Comparison of ENCODE assay signal across 21 cellular contexts in the genomic region with DNA sequence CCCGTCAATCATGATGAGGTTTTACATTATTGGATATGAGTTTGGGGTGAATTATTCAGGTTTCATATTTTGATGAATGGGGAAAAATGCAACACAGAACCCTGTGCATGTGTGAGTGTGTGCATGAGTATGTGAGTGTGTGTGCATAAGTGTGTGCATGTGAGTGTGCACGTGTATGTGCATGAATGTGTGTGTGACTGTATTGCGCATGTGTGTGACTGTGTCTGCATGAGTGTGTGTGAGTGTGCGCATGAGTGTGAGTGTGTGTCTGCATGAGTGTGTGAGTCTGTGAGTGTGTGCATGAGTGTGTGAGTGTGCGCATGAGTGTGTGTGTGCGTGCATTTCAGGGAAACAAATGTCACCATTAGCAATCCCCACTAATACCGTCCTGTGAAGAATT. TPM values are rescaled to one million over a fixed set of nuclear protein-coding genes. Genes with fewer than 3 reads are reported as not detected.
A peak's percentile ranks its signal among the peaks of the same experiment; 100 is the strongest.
DNase-seq lines count a peak whose midpoint lies in the region; ATAC-seq, FAIRE-seq and TF ChIP-seq lines count a peak whose summit lies in the region.
"Had no signal": no experiment of that assay in that cellular context is flagged by ENCODE, and none has a peak within 500 bp of the region (broad histone marks: within the 10 kb centered on the region; RNA-seq: fewer than 3 reads in every experiment).

No MANE protein-coding gene starts in this region.

- no peaks in the 10 kb centered on the region for H4K20me1 ChIP-seq in GM12878 (ENCODE audit: control insufficient read depth, insufficient read depth)

- TF ChIP-seq CTCF in GM12878 (IDR thresholded peaks at IDR 0.05 in 2 of 3, conservative IDR thresholded peaks at IDR 0.05 in 1 of 3; ENCODE audit: control insufficient read depth in 2 of 3, extremely low read depth in 1 of 3, insufficient read depth in 1 of 3, low read depth in 3 of 3, low read length in 3 of 3), result no peak
- TF ChIP-seq CTCF in spleen (IDR thresholded peaks at IDR 0.05 in 8 of 11, conservative IDR thresholded peaks at IDR 0.05 in 3 of 11), result no peak

- no peak overlapping the region for H2BK12ac ChIP-seq in neuronal stem cell (ENCODE audit: low read length)

- no peak overlapping the region for H2BK15ac ChIP-seq in neuronal stem cell (ENCODE audit: low read length)

- H3K27me3 ChIP-seq in GM12878 (replicated peaks in 1 of 2; ENCODE audit: control insufficient read depth in 2 of 2, insufficient read depth in 2 of 2, low read length in 1 of 2) (no peaks in the 10 kb centered on the region), neuronal stem cell (ENCODE audit: control insufficient read depth in 3 of 3, insufficient read depth in 3 of 3, low read depth in 1 of 3, low read length in 3 of 3) (peaks cover 0 to 1% (median 0%) of the 10 kb centered on the region in 3 experiments), spleen (replicated peaks in 1 of 7) (peaks cover 0 to 24% (median 0%) of the 10 kb centered on the region in 7 donors)

- SMC1A ChIA-PET in GM12878 (lab: Charles Lee; ENCODE audit: uncharacterized antibody, unreplicated experiment), result no interaction called here

- TF ChIP-seq RAD21 in GM12878 (IDR thresholded peaks at IDR 0.05; ENCODE audit: insufficient read depth, low read depth, low read length), result no peak

- no peak overlapping the region for H3K4ac ChIP-seq in neuronal stem cell (ENCODE audit: low read length)

- H3K9me3 ChIP-seq in GM12878 (replicated peaks; ENCODE audit: control insufficient read depth, insufficient read depth, low read length) (no peaks in the 10 kb centered on the region; the same call in 2 of the 3 replicates), neuronal stem cell (replicated peaks in 1 of 2; ENCODE audit: control insufficient read depth in 2 of 2, insufficient read depth in 1 of 2, low read depth in 1 of 2, low read length in 2 of 2) (peaks cover 1 to 9% of the 10 kb centered on the region in 2 donors), spleen (peaks cover 0 to 23% (median 9%) of the 10 kb centered on the region in 8 donors)
- H3K9me3 ChIP-seq: BE2C had no signal

- no peak for DNase-seq in HTR-8/SVneo (ENCODE audit: insufficient read length, low spot score)
- no peak for DNase-seq in GM12878 (ENCODE audit: low read depth, low spot score)
- DNase-seq in neuronal stem cell (ENCODE audit: low spot score), result no peak
- DNase-seq in ureter (ENCODE audit: low spot score), result no peak
- no peak for DNase-seq in spleen
- DNase-seq: BE2C; C1 segment of cervical spinal cord; CD4-positive, CD25-positive, alpha-beta regulatory T cell; CD8-positive, alpha-beta memory T cell; COR-L47; DMS 273 treated with DMSO at 0.1 percent for 48 hours; DMS53; DND-41; EL; GM23248; HCEC 1CT; HFFc6 had no signal

- in situ Hi-C loops in GM12878 (cut with MboI), result no loop called here

- POLR2A ChIA-PET in GM12878 (lab: Charles Lee), result no interaction called here

- H3K27ac ChIP-seq in GM12878 (ENCODE audit: control insufficient read depth, insufficient read depth) (no peak overlapping the region), neuronal stem cell (replicated peaks; ENCODE audit: low read length) (no peak overlapping the region), spleen (no peak overlapping the region)
- H3K27ac ChIP-seq: GM23248 had no signal

- no peak for ATAC-seq in GM12878
- ATAC-seq in GM19467 (IDR thresholded peaks at IDR 0.05; ENCODE audit: unreplicated experiment), result no peak

- no peak overlapping the region for H2AK5ac ChIP-seq in neuronal stem cell (ENCODE audit: low read depth, low read length)

- no peaks in the 10 kb centered on the region for H3K79me2 ChIP-seq in GM12878 (ENCODE audit: control insufficient read depth, insufficient read depth, low read length)

- H3K79me1 ChIP-seq in neuronal stem cell (ENCODE audit: low read depth, low read length), result no peaks in the 10 kb centered on the region

- intact Hi-C loops in GM12878 (cut with micrococcal nuclease; ENCODE audit: unreplicated experiment), result no loop called here
- intact Hi-C loops in spleen (cut with DNase I; ENCODE audit: low total_unique reads), result no loop called here

- no peak overlapping the region for H2BK120ac ChIP-seq in neuronal stem cell (ENCODE audit: low read depth, low read length)

- no peak overlapping the region for H3K4me3 ChIP-seq in GM12878
- no peak overlapping the region for H3K4me3 ChIP-seq in neuronal stem cell (ENCODE audit: low read length in 2 of 2)
- H3K4me3 ChIP-seq in spleen, result no peak overlapping the region
- H3K4me3 ChIP-seq: GM23248 had no signal

- TF ChIP-seq POLR2A in GM12878 (IDR thresholded peaks at IDR 0.05; ENCODE audit: low read depth, low read length) (no peak), spleen (IDR thresholded peaks at IDR 0.05) (no peak)

- H3K18ac ChIP-seq in neuronal stem cell (ENCODE audit: low read length), result no peak overlapping the region

- WGBS in GM12878 (ENCODE audit: insufficient coverage, insufficient replicate concordance, low lambda C conversion rate, missing lambda C conversion rate), result 69% methylated on average over 5 of the region's 7 CpGs
- no CpG with 5 or more reads among the region's 7 CpGs for WGBS in neuronal stem cell (ENCODE audit: extremely low coverage in 2 of 2, insufficient read length in 2 of 2, insufficient replicate concordance in 1 of 2), 2 donors
- WGBS in spleen, 5 donors, result 89 to 96% (median 93%) methylated on average over 7 of the region's 7 CpGs

- peak; percentile 99 for FAIRE-seq in HTR-8/SVneo (lab: Jason Lieb, UNC)
- no peak for FAIRE-seq in GM12878 (lab: Jason Lieb, UNC)
- FAIRE-seq: GM12891, GM19239, H54 had no signal

- no peak overlapping the region for H2BK5ac ChIP-seq in neuronal stem cell (ENCODE audit: low read length)

- BruUV-seq in GM12878 (replicated peaks; lab: Mats Ljungman, UMichigan), result no TSS peak

- no peak for TF ChIP-seq EP300 in GM12878 (IDR thresholded peaks at IDR 0.05; ENCODE audit: borderline replicate concordance in 1 of 2, control insufficient read depth in 1 of 2, low read depth in 2 of 2, low read length in 2 of 2)

- H3K36me3 ChIP-seq in GM12878 (ENCODE audit: control insufficient read depth in 2 of 2, insufficient read depth in 2 of 2, low read length in 1 of 2), result no peaks in the 10 kb centered on the region
- no peaks in the 10 kb centered on the region for H3K36me3 ChIP-seq in neuronal stem cell (replicated peaks in 1 of 2; ENCODE audit: control insufficient read depth in 2 of 2, insufficient read depth in 2 of 2, low read length in 2 of 2)
- no peaks in the 10 kb centered on the region for H3K36me3 ChIP-seq in spleen
- H3K36me3 ChIP-seq: BE2C had no signal

- peak overlapping the region; percentile 95 for H3K14ac ChIP-seq in neuronal stem cell (ENCODE audit: low read length)

- CTCF ChIA-PET in GM12878 (lab: Yijun Ruan, JAX), result no interaction called here

- H2AFZ ChIP-seq in GM12878 (ENCODE audit: control insufficient read depth, low read depth, low read length) (no peak overlapping the region), neuronal stem cell (ENCODE audit: low read length) (no peak overlapping the region)
- H2AFZ ChIP-seq: GM23248 had no signal

- H3K23ac ChIP-seq in neuronal stem cell (ENCODE audit: low read depth, low read length, poor library complexity), result peak overlapping the region; percentile 82

- H3K4me2 ChIP-seq in GM12878 (ENCODE audit: control insufficient read depth, insufficient read depth) (no peak overlapping the region), neuronal stem cell (ENCODE audit: insufficient read depth, low read length, poor library complexity, severe bottlenecking) (no peak overlapping the region)

- H4K8ac ChIP-seq in neuronal stem cell (ENCODE audit: low read depth, low read length), result no peak overlapping the region

- RAD21 ChIA-PET in GM12878 (lab: Charles Lee; ENCODE audit: unreplicated experiment), result no interaction called here

- H3K9ac ChIP-seq in GM12878 (ENCODE audit: control insufficient read depth, insufficient read depth, low read length) (no peak overlapping the region), neuronal stem cell (ENCODE audit: low read depth, low read length, poor library complexity) (peak overlapping the region; percentile 22)
- H3K9ac ChIP-seq: GM23248 had no signal

- H3K4me1 ChIP-seq in GM12878 (ENCODE audit: control insufficient read depth, insufficient read depth, low read length) (no peaks in the 10 kb centered on the region), neuronal stem cell (ENCODE audit: control insufficient read depth in 2 of 2, insufficient read depth in 1 of 2, low read depth in 1 of 2, low read length in 2 of 2) (no peaks in the 10 kb centered on the region), spleen (no peaks in the 10 kb centered on the region)
- H3K4me1 ChIP-seq: BE2C had no signal

- no peak overlapping the region for H4K91ac ChIP-seq in neuronal stem cell (ENCODE audit: low read depth, low read length, poor library complexity)

RNA-seq across cellular contexts. Expression of gene CDH4, which starts 18.5 kb away (rescaled TPM):
- not detected in 2 replicates for total RNA-seq in GM12878 (2013; cell fraction: nucleolus; rRNA removed)
- not detected in 2 replicates for total RNA-seq in GM12878 (2014; rRNA removed)
- not detected in 2 replicates for total RNA-seq in GM12878 (2014; rRNA removed; fragmentation: Illumina TruSeq; extraction: Trizol)
- not detected in 2 replicates for total RNA-seq in GM12878 (2021)
- polyA plus RNA-seq in GM12878 (2011; ENCODE audit: low read depth), result not detected
- polyA plus RNA-seq in GM12878 (2011; rRNA removed), result not detected in 2 replicates
- 0.01 TPM in 1 of 2 replicates, not detected in the other for polyA plus RNA-seq in GM12878 (2011; cell fraction: cytosol; rRNA removed)
- polyA plus RNA-seq in GM12878 (2011; cell fraction: nucleus; rRNA removed), result not detected in 2 replicates
- not detected in 2 replicates for polyA plus RNA-seq in GM12878 (2012)
- not detected in 2 replicates for polyA plus RNA-seq in GM12878 (2014; fragmentation: Illumina TruSeq; extraction: Trizol)
- polyA plus RNA-seq in GM12878 (2014; fragmentation: Nextera tagmentation; extraction: Ambion mirVana), result not detected
- not detected in 2 replicates for polyA plus RNA-seq in GM12878 (2014; rRNA removed)
- polyA plus RNA-seq in GM12878 (2016; fragmentation: Nextera tagmentation; extraction: Ambion mirVana), result not detected
- not detected in 2 replicates for polyA minus RNA-seq in GM12878 (2011; rRNA and poly(A)+ RNA removed)
- polyA minus RNA-seq in GM12878 (2011; cell fraction: cytosol; rRNA and poly(A)+ RNA removed), result not detected in 2 replicates
- not detected in 2 replicates for polyA minus RNA-seq in GM12878 (2011; cell fraction: nucleus; rRNA and poly(A)+ RNA removed)
- polyA plus RNA-seq in neuronal stem cell (2013, experiment 1 of 2), result 10.2 TPM
- 10.4 TPM for polyA plus RNA-seq in neuronal stem cell (2013, experiment 2 of 2)
- 0.26 TPM for total RNA-seq in ureter
- 10 to 100 TPM in 4 of 7 donors, 1 to 10 TPM in 3; 5.4 to 20.1 (median 10.3) TPM for total RNA-seq in spleen
- polyA plus RNA-seq in spleen, result 1 to 10 TPM in 1 of 3 donors, under 1 TPM in 2; 0.30 to 1.8 (median 0.54) TPM
- total RNA-seq: CD8-positive, alpha-beta memory T cell had no signal
